Comparison of ENCODE assay signal across 23 cellular contexts in the genomic region with DNA sequence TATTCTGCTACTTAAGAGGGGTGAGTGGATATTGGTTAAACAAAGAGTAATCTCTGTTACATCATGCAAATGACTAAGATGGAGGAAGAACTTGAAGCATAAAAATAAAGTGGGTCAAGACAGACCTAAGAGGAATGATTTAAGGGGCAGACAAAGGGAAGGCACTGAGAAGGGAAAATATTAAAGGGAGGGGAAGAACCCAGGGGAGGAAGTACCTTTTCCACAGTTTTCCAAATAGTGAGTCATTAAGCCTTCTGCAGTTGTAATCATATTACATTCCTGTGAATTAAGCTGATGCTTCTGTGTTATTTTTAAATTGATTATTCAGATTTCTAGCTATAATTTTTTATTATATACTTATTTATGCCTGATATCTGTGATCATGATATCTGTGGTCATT.
"Had no signal": no experiment of that assay in that cellular context is flagged by ENCODE, and none has a peak within 500 bp of the region (broad histone marks: within the 10 kb centered on the region; RNA-seq: fewer than 3 reads in every experiment).

No MANE protein-coding gene starts in this region.

- H3K4me2 ChIP-seq: hepatocyte had no signal

- ATAC-seq: stimulated activated naive B cell treated with anti-CD40 and anti-IgM and Interleukin-4, amounts not matched to agents 10 μg/mL and 1 μg/mL and 100 μg/mL, for 72 hours; stimulated activated naive CD8-positive, alpha-beta T cell treated with anti-CD3 and anti-CD28 coated beads, Interleukin-15, amount 100 ng/mL, for 72 hours had no signal

- DNase-seq: effector CD4-positive, alpha-beta T cell; endodermal cell; erythroblast; foreskin melanocyte; head of caudate nucleus; kidney; left cardiac atrium; left ventricle myocardium inferior; lower lobe of right lung; mesenchymal stem cell; naive B cell; sigmoid colon; stimulated activated CD4-positive, alpha-beta T cell treated with anti-CD3 and anti-CD28 coated beads, Interleukin-2, amount 100 ng/mL, for 24 hours; stimulated activated CD4-positive, alpha-beta T cell treated with anti-CD3 and anti-CD28 coated beads, Interleukin-4, amount 100 ng/mL, for 4 hours; stimulated activated naive B cell treated with anti-CD40 and anti-IgM and Interleukin-4, amounts not matched to agents 10 μg/mL and 1 μg/mL and 100 μg/mL, for 72 hours; stimulated activated naive CD8-positive, alpha-beta T cell treated with anti-CD3 and anti-CD28 coated beads, Interleukin-15, amount 100 ng/mL, for 72 hours; testis had no signal

- H3K4me3 ChIP-seq: coronary artery, hepatocyte, left ventricle myocardium inferior, lower lobe of right lung, right atrium auricular region, sigmoid colon, skin epidermis, testis, tibial nerve had no signal

- H3K4me1 ChIP-seq: left ventricle myocardium inferior, lower lobe of right lung, right atrium auricular region, sigmoid colon, testis, tibial nerve had no signal

- H3K9me3 ChIP-seq: neutrophil, right atrium auricular region, sigmoid colon, testis had no signal

- H3K36me3 ChIP-seq: left ventricle myocardium inferior, lower lobe of right lung, neutrophil, right atrium auricular region, sigmoid colon, tibial nerve had no signal

- H3K27ac ChIP-seq: coronary artery, hepatocyte, left ventricle myocardium inferior, lower lobe of right lung, neutrophil, right atrium auricular region, sigmoid colon, skin epidermis, testis, tibial nerve had no signal

- H3K79me2 ChIP-seq: hepatocyte had no signal

- H3K27me3 ChIP-seq: hepatocyte, neutrophil, right atrium auricular region, sigmoid colon, testis, tibial nerve had no signal

- H2AFZ ChIP-seq: hepatocyte had no signal
